Comparison of ENCODE assay signal across 2 cellular contexts in genomic region chr2:197185676-197186075, GRCh38.
TF ChIP-seq lines count a peak whose summit lies in the region.

No MANE protein-coding gene starts in this region.

TF ChIP-seq in liver, 16 proteins besides CTCF, POLR2A, EP300 and RAD21 (continued from another document):
- TF ChIP-seq GABPA (IDR thresholded peaks at IDR 0.05 in 1 of 2, conservative IDR thresholded peaks at IDR 0.05 in 1 of 2) (no peak), NR2F2 (IDR thresholded peaks at IDR 0.05) (no peak), YY1 (IDR thresholded peaks at IDR 0.05) (no peak), FOXA2 (IDR thresholded peaks at IDR 0.05) (peak; percentile 11), ZBTB33 (IDR thresholded peaks at IDR 0.05) (no peak), HNF4G (IDR thresholded peaks at IDR 0.05) (no peak), ATF3 (IDR thresholded peaks at IDR 0.05) (no peak), EGR1 (IDR thresholded peaks at IDR 0.05; ENCODE audit: low read depth in 2 of 2) (no peak), HNF4A (conservative IDR thresholded peaks at IDR 0.05) (peak; percentile 73 to 74), TAF1 (conservative IDR thresholded peaks at IDR 0.05) (no peak), MAX (IDR thresholded peaks at IDR 0.05) (no peak), REST (IDR thresholded peaks at IDR 0.05) (no peak)

TF ChIP-seq in HepG2, 621 proteins besides CTCF, POLR2A, EP300 and RAD21 (continued from another document):
- no peak for TF ChIP-seq KLF13 (CRISPR knock-in tag; IDR thresholded peaks at IDR 0.05)
- TF ChIP-seq RBM22 (optimal IDR thresholded peaks at IDR 0.05; ENCODE audit: low read length) = no peak
- TF ChIP-seq ZNF414 (CRISPR knock-in tag; IDR thresholded peaks at IDR 0.05) = no peak
- no peak for TF ChIP-seq ZNF839 (CRISPR knock-in tag; IDR thresholded peaks at IDR 0.05; ENCODE audit: borderline replicate concordance)
